Comparison of ENCODE assay signal across 11 cellular contexts in the genomic region with DNA sequence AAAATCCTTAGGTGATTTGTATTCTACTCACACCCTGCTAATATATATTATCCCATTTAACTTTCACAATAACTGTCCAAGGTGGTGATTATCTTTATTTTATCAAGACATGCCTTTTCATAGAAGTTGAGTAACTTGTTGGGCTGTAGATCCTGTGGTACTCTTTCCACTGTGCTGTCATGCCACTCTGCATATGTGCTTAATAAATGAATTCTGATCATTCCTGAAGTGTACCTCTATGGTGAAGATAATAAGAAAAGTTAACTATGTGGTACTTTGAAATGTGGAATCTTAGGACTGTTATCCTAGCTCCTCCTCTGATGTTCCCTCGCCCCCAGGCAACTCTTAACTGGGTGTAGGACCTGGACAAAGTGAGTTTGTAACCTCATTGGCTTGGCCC. TPM values are rescaled to one million over a fixed set of nuclear protein-coding genes. Genes with fewer than 3 reads are reported as not detected.
A peak's percentile ranks its signal among the peaks of the same experiment; 100 is the strongest.
DNase-seq lines count a peak whose midpoint lies in the region; ATAC-seq, FAIRE-seq and TF ChIP-seq lines count a peak whose summit lies in the region.
"Had no signal": no experiment of that assay in that cellular context is flagged by ENCODE, and none has a peak within 500 bp of the region (broad histone marks: within the 10 kb centered on the region; RNA-seq: fewer than 3 reads in every experiment).

No MANE protein-coding gene starts in this region.

- peak overlapping the region in 7 of 11 experiments; percentile 1 to 92 (median 42); a peak in 9 of 22 replicates for H3K27ac ChIP-seq in BLaER1 treated with 17β-estradiol and CSF1 and Interleukin-3, amounts not matched to agents 10 nM and 100 nM
- H3K27ac ChIP-seq in astrocyte (ENCODE audit: low read depth, low read length), result no peak overlapping the region

- H3K27me3 Mint-ChIP-seq in HFFc6 (ENCODE audit: insufficient read depth), result no peaks in the 10 kb centered on the region
- no peaks in the 10 kb centered on the region for H3K27me3 Mint-ChIP-seq in astrocyte (ENCODE audit: low read depth, unreplicated experiment)
- H3K27me3 Mint-ChIP-seq in natural killer cell (ENCODE audit: low read depth in 2 of 2), result no peaks in the 10 kb centered on the region

- FAIRE-seq in astrocyte (lab: Jason Lieb, UNC) (no peak), D721Med (lab: Jason Lieb, UNC) (no peak)

- intact Hi-C loops in natural killer cell (cut with micrococcal nuclease), result no loop called here

- ATAC-seq in natural killer cell (no peak), GM19467 (IDR thresholded peaks at IDR 0.05; ENCODE audit: unreplicated experiment) (no peak), GM21367 (IDR thresholded peaks at IDR 0.05; ENCODE audit: unreplicated experiment) (no peak)

- H3K9me3 ChIP-seq in BLaER1 treated with 17β-estradiol and CSF1 and Interleukin-3, amounts not matched to agents 10 nM and 100 nM (replicated peaks in 1 of 11), result no peaks in the 10 kb centered on the region
- H3K9me3 ChIP-seq in astrocyte (ENCODE audit: insufficient read depth, low read depth, low read length), result no peaks in the 10 kb centered on the region

- H3K36me3 ChIP-seq in BLaER1 treated with 17β-estradiol and CSF1 and Interleukin-3, amounts not matched to agents 10 nM and 100 nM, result peaks cover 0 to 30% (median 15%) of the 10 kb centered on the region in 11 experiments; a peak in 13 of 22 replicates
- no peaks in the 10 kb centered on the region for H3K36me3 ChIP-seq in astrocyte (ENCODE audit: insufficient read depth, low read length)

- no peak overlapping the region for H2AFZ ChIP-seq in astrocyte (ENCODE audit: low read depth, low read length)

- H3K9me3 Mint-ChIP-seq in HFFc6, result no peaks in the 10 kb centered on the region
- H3K9me3 Mint-ChIP-seq in astrocyte (ENCODE audit: unreplicated experiment), result no peaks in the 10 kb centered on the region
- H3K9me3 Mint-ChIP-seq in natural killer cell, result no peaks in the 10 kb centered on the region

- H3K4me1 Mint-ChIP-seq in HFFc6 (ENCODE audit: low read depth) (peaks cover 70% of the 10 kb centered on the region), astrocyte (ENCODE audit: low read depth, unreplicated experiment) (peaks cover 49% of the 10 kb centered on the region), natural killer cell (peaks cover 67 to 89% of the 10 kb centered on the region in 2 donors)

- peaks cover 94% of the 10 kb centered on the region for H3K79me2 ChIP-seq in astrocyte (ENCODE audit: insufficient read depth, low read length)

- peak overlapping the region; percentile 13; the same call in 1 of the 2 replicates for H3K27ac Mint-ChIP-seq in HFFc6
- no peak overlapping the region for H3K27ac Mint-ChIP-seq in astrocyte (ENCODE audit: unreplicated experiment)
- peak overlapping the region; percentile 94 to 97 for H3K27ac Mint-ChIP-seq in natural killer cell

- H3K4me3 Mint-ChIP-seq in HFFc6 (no peak overlapping the region), astrocyte (ENCODE audit: unreplicated experiment) (no peak overlapping the region), natural killer cell (peak overlapping the region; percentile 91)

- peak overlapping the region in 3 of 10 experiments; percentile 25 to 46 (median 31); a peak in 3 of 20 replicates for H3K4me3 ChIP-seq in BLaER1 treated with 17β-estradiol and CSF1 and Interleukin-3, amounts not matched to agents 10 nM and 100 nM
- H3K4me3 ChIP-seq in astrocyte (ENCODE audit: insufficient read depth, low read depth, low read length), result no peak overlapping the region

- H4K20me1 ChIP-seq in BLaER1 treated with 17β-estradiol and CSF1 and Interleukin-3, amounts not matched to agents 10 nM and 100 nM, result peaks cover 17 to 93% (median 60%) of the 10 kb centered on the region in 11 experiments; a peak in 17 of 22 replicates
- H4K20me1 ChIP-seq in astrocyte (ENCODE audit: insufficient read depth, low read length), result peaks cover 74% of the 10 kb centered on the region

- peak overlapping the region in 2 of 11 experiments; percentile 11 to 12; a peak in 2 of 22 replicates for H3K9ac ChIP-seq in BLaER1 treated with 17β-estradiol and CSF1 and Interleukin-3, amounts not matched to agents 10 nM and 100 nM
- no peak overlapping the region for H3K9ac ChIP-seq in astrocyte (ENCODE audit: low read length)

- no peaks in the 10 kb centered on the region for H3K27me3 ChIP-seq in BLaER1 treated with 17β-estradiol and CSF1 and Interleukin-3, amounts not matched to agents 10 nM and 100 nM
- no peaks in the 10 kb centered on the region for H3K27me3 ChIP-seq in astrocyte (ENCODE audit: insufficient read depth, low read length)

- DNase-seq in HFFc6 (peak; percentile 18), astrocyte (ENCODE audit: low read depth) (peak; percentile 10), natural killer cell (no peak), D721Med (ENCODE audit: insufficient read length, low spot score) (no peak), amygdala (lab: John Stamatoyannopoulos, UW) (no peak)
- DNase-seq: activated gamma-delta T cell, hypothalamus, NCI-H1694 had no signal

- no peak for TF ChIP-seq CTCF in HFFc6 (IDR thresholded peaks at IDR 0.05)
- TF ChIP-seq CTCF in astrocyte (IDR thresholded peaks at IDR 0.05; ENCODE audit: insufficient read depth, low read depth, low read length), result no peak
- no peak for TF ChIP-seq CTCF in natural killer cell (IDR thresholded peaks at IDR 0.05)
- TF ChIP-seq CTCF in D721Med (IDR thresholded peaks at IDR 0.05; ENCODE audit: insufficient read depth, missing control alignments), result no peak

- H3K4me2 ChIP-seq in BLaER1 treated with 17β-estradiol and CSF1 and Interleukin-3, amounts not matched to agents 10 nM and 100 nM, result peak overlapping the region; percentile 88 to 98 (median 93)
- H3K4me2 ChIP-seq in astrocyte (ENCODE audit: low read length), result peak overlapping the region; percentile 67

- H3K4me1 ChIP-seq in BLaER1 treated with 17β-estradiol and CSF1 and Interleukin-3, amounts not matched to agents 10 nM and 100 nM, result peaks cover 57 to 90% (median 77%) of the 10 kb centered on the region in 10 experiments
- H3K4me1 ChIP-seq in astrocyte (ENCODE audit: insufficient read depth, low read length), result peaks cover 12% of the 10 kb centered on the region

- H3K36me3 Mint-ChIP-seq in HFFc6 (ENCODE audit: low read depth) (peaks cover 9% of the 10 kb centered on the region; the same call in 1 of the 2 replicates), astrocyte (ENCODE audit: low read depth, unreplicated experiment) (no peaks in the 10 kb centered on the region), natural killer cell (no peaks in the 10 kb centered on the region)

RNA-seq across cellular contexts. Expression of a gene that starts 5.2 kb away (rescaled TPM):
- 10 to 100 TPM; 10.0 to 13.8 (median 11.6) TPM for total RNA-seq in HFFc6 (2021; fragmentation: NEBNext Ultra II Directional; extraction: Animal tissue kit (Norgen Biotek cat#: 25700))
- total RNA-seq in astrocyte, result 12.8 and 13.3 TPM in 2 replicates
- total RNA-seq in natural killer cell, result 100 to 1,000 TPM; 177 to 209 (median 186) TPM

Comparison
In these comparisons a context has a peak if more than half of its experiments do, and no peak if none do; other contexts are left out.
1. DNase-seq: peak in HFFc6 (single experiment) and astrocyte (single experiment); none in natural killer cell (single experiment), D721Med (single experiment) and amygdala (0 of 56).
2. RNA of a gene that starts 5.2 kb away (total RNA-seq): 177 to 209 TPM in natural killer cell; 12.8 to 13.3 TPM in astrocyte and 10.0 to 13.8 TPM in HFFc6; every median in the first group is over 10 times any median in the second.